Comparison of ENCODE assay signal across 1 cellular context in genomic region chr11:119378851-119379465, GRCh38.
A peak's percentile ranks its signal among the peaks of the same experiment; 100 is the strongest.
TF ChIP-seq lines count a peak whose summit lies in the region.

No MANE protein-coding gene starts in this region.

TF ChIP-seq in H1, 55 proteins besides CTCF, POLR2A, EP300 and RAD21:
- TF ChIP-seq PHF8 (conservative IDR thresholded peaks at IDR 0.05; ENCODE audit: low read depth, low read length) (no peak), FOSL1 (IDR thresholded peaks at IDR 0.05; ENCODE audit: insufficient read depth, low read depth, low read length) (no peak), TEAD4 (IDR thresholded peaks at IDR 0.05; ENCODE audit: low read depth, low read length) (peak; percentile 64), ASH2L (IDR thresholded peaks at IDR 0.05; ENCODE audit: low read length) (peak; percentile 3)
